ENCODE assay signal across 26 cellular contexts in genomic region chr20:60882776-60883303, GRCh38.
"Had no signal": no experiment of that assay in that cellular context is flagged by ENCODE, and none has a peak within 500 bp of the region (broad histone marks: within the 10 kb centered on the region; RNA-seq: fewer than 3 reads in every experiment).

No MANE protein-coding gene starts in this region.

- H3K27ac ChIP-seq: body of pancreas, gastrocnemius medialis, pancreas, psoas muscle, right lobe of liver, tibial artery, WERI-Rb-1 had no signal

- H3K9me3 ChIP-seq: body of pancreas, gastrocnemius medialis, pancreas, psoas muscle, right lobe of liver, tibial artery had no signal

- FAIRE-seq: pancreas, small intestine, TTC549 had no signal

- H3K36me3 Mint-ChIP-seq: activated naive CD4-positive, alpha-beta T cell treated with anti-CD3 and anti-CD28 coated beads, Interleukin-2, amount 50 U/mL, for 24 hours; natural killer cell; stimulated activated effector memory CD8-positive, alpha-beta T cell treated with anti-CD3 and anti-CD28 coated beads, Interleukin-12 subunit alpha, Interleukin-12 subunit beta, amount 100 ng/mL, for 72 hours had no signal

- H3K36me3 ChIP-seq: gastrocnemius medialis, pancreas, right lobe of liver, tibial artery, WERI-Rb-1 had no signal

- H3K4me3 Mint-ChIP-seq: activated CD8-positive, alpha-beta T cell treated with anti-CD3 and anti-CD28 coated beads, Interleukin-2, amount 10 ng/mL, durations not matched to agents 7 days and 5 days; activated naive CD4-positive, alpha-beta T cell treated with anti-CD3 and anti-CD28 coated beads, Interleukin-2, amount 50 U/mL, for 24 hours; dendritic cell treated with granulocyte-macrophage colony-stimulating factor and Interleukin-4, amounts not matched to agents 40 ng/mL and 50 ng/mL, for 4 days; natural killer cell; stimulated activated effector memory CD8-positive, alpha-beta T cell treated with anti-CD3 and anti-CD28 coated beads, Interleukin-12 subunit alpha, Interleukin-12 subunit beta, amount 100 ng/mL, for 72 hours; stimulated activated naive CD8-positive, alpha-beta T cell treated with anti-CD3 and anti-CD28 coated beads, Interleukin-15, amount 100 ng/mL, for 72 hours; T-helper 2 cell treated with Interferon-gamma antibody and Interleukin-4, amounts not matched to agents 5 μg/mL and 100 μg/mL, for 36 hours had no signal

- ATAC-seq: activated CD8-positive, alpha-beta T cell treated with anti-CD3 and anti-CD28 coated beads, Interleukin-2, amount 10 ng/mL, durations not matched to agents 7 days and 5 days; body of pancreas; gastrocnemius medialis; natural killer cell; pancreas; psoas muscle; right lobe of liver; stimulated activated effector memory CD8-positive, alpha-beta T cell treated with anti-CD3 and anti-CD28 coated beads, Interleukin-12 subunit alpha, Interleukin-12 subunit beta, amount 100 ng/mL, for 72 hours; stimulated activated naive CD8-positive, alpha-beta T cell treated with anti-CD3 and anti-CD28 coated beads, Interleukin-15, amount 100 ng/mL, for 72 hours had no signal

- H3K4me1 Mint-ChIP-seq: activated naive CD4-positive, alpha-beta T cell treated with anti-CD3 and anti-CD28 coated beads, Interleukin-2, amount 50 U/mL, for 24 hours; natural killer cell; stimulated activated effector memory CD8-positive, alpha-beta T cell treated with anti-CD3 and anti-CD28 coated beads, Interleukin-12 subunit alpha, Interleukin-12 subunit beta, amount 100 ng/mL, for 72 hours; stimulated activated naive CD8-positive, alpha-beta T cell treated with anti-CD3 and anti-CD28 coated beads, Interleukin-15, amount 100 ng/mL, for 72 hours had no signal

- H3K4me3 ChIP-seq: body of pancreas, gastrocnemius medialis, pancreas, psoas muscle, right lobe of liver, tibial artery had no signal

- H3K27me3 ChIP-seq: body of pancreas, gastrocnemius medialis, pancreas, right lobe of liver, tibial artery had no signal

- DNase-seq: activated CD4-positive, alpha-beta T cell treated with anti-CD3 and anti-CD28 coated beads, Interleukin-2, amount 50 U/mL, for 1 hour; activated CD4-positive, CD25-positive, alpha-beta regulatory T cell treated with anti-CD3 and anti-CD28 coated beads, Interleukin-2, amount 50 U/mL, for 72 hours; activated CD8-positive, alpha-beta T cell treated with anti-CD3 and anti-CD28 coated beads, Interleukin-2, amount 10 ng/mL, durations not matched to agents 7 days and 5 days; activated gamma-delta T cell treated with Interleukin-2 at 50 U/mL for 16 hours; activated T-cell treated with anti-CD3 and anti-CD28 coated beads, Interleukin-2, amount 50 U/mL, for 1 hour; anterior cingulate cortex; body of pancreas; caudate nucleus; effector CD4-positive, alpha-beta T cell; gastrocnemius medialis; hippocampal formation; midbrain; natural killer cell; pancreas; psoas muscle; right lobe of liver; small intestine; stimulated activated CD4-positive, alpha-beta T cell treated with anti-CD3 and anti-CD28 coated beads, Interleukin-2, amount 100 ng/mL, for 24 hours; stimulated activated naive CD8-positive, alpha-beta T cell treated with anti-CD3 and anti-CD28 coated beads, Interleukin-15, amount 100 ng/mL, for 72 hours; tibial artery; WERI-Rb-1 had no signal

- H3K27me3 Mint-ChIP-seq: activated naive CD4-positive, alpha-beta T cell treated with anti-CD3 and anti-CD28 coated beads, Interleukin-2, amount 50 U/mL, for 24 hours; dendritic cell treated with granulocyte-macrophage colony-stimulating factor and Interleukin-4, amounts not matched to agents 40 ng/mL and 50 ng/mL, for 4 days had no signal

- H3K27ac Mint-ChIP-seq: activated CD8-positive, alpha-beta T cell treated with anti-CD3 and anti-CD28 coated beads, Interleukin-2, amount 10 ng/mL, durations not matched to agents 7 days and 5 days; activated naive CD4-positive, alpha-beta T cell treated with anti-CD3 and anti-CD28 coated beads, Interleukin-2, amount 50 U/mL, for 24 hours; dendritic cell treated with granulocyte-macrophage colony-stimulating factor and Interleukin-4, amounts not matched to agents 40 ng/mL and 50 ng/mL, for 4 days; natural killer cell; stimulated activated effector memory CD8-positive, alpha-beta T cell treated with anti-CD3 and anti-CD28 coated beads, Interleukin-12 subunit alpha, Interleukin-12 subunit beta, amount 100 ng/mL, for 72 hours; stimulated activated naive CD8-positive, alpha-beta T cell treated with anti-CD3 and anti-CD28 coated beads, Interleukin-15, amount 100 ng/mL, for 72 hours; T-helper 2 cell treated with Interferon-gamma antibody and Interleukin-4, amounts not matched to agents 5 μg/mL and 100 μg/mL, for 36 hours had no signal

- H3K4me1 ChIP-seq: body of pancreas, gastrocnemius medialis, pancreas, psoas muscle, right lobe of liver, tibial artery had no signal

- H3K9me3 Mint-ChIP-seq: activated naive CD4-positive, alpha-beta T cell treated with anti-CD3 and anti-CD28 coated beads, Interleukin-2, amount 50 U/mL, for 24 hours; dendritic cell treated with granulocyte-macrophage colony-stimulating factor and Interleukin-4, amounts not matched to agents 40 ng/mL and 50 ng/mL, for 4 days; natural killer cell; stimulated activated effector memory CD8-positive, alpha-beta T cell treated with anti-CD3 and anti-CD28 coated beads, Interleukin-12 subunit alpha, Interleukin-12 subunit beta, amount 100 ng/mL, for 72 hours; stimulated activated naive CD8-positive, alpha-beta T cell treated with anti-CD3 and anti-CD28 coated beads, Interleukin-15, amount 100 ng/mL, for 72 hours; T-helper 2 cell treated with Interferon-gamma antibody and Interleukin-4, amounts not matched to agents 5 μg/mL and 100 μg/mL, for 36 hours had no signal
